ENCODE assay signal across 1 cellular context in genomic region chr1:107056426-107057196, GRCh38.
TF ChIP-seq lines count a peak whose summit lies in the region.

Gene PRMT6, plus strand, starts transcription at chr1:107056674. Its CDS starts 42 bp downstream, at chr1:107056716.

TF ChIP-seq in SK-N-SH, 30 proteins besides CTCF, POLR2A, EP300 and RAD21 (continued from another document):
- TF ChIP-seq IRF3 (IDR thresholded peaks at IDR 0.05; ENCODE audit: low read depth, low read length) (no peak), FOXM1 (IDR thresholded peaks at IDR 0.05; ENCODE audit: low read depth) (no peak), RXRA (IDR thresholded peaks at IDR 0.05; ENCODE audit: borderline replicate concordance, low read depth) (no peak), PBX3 (IDR thresholded peaks at IDR 0.05) (no peak), FOXJ3 (CRISPR knock-in tag; IDR thresholded peaks at IDR 0.05) (no peak), MXI1 (IDR thresholded peaks at IDR 0.05; ENCODE audit: low read depth, low read length) (peak; percentile 13; the same call in 1 of the 2 replicates), RCOR1 (IDR thresholded peaks at IDR 0.05; ENCODE audit: low read length) (no peak), ELF1 (IDR thresholded peaks at IDR 0.05) (peak; percentile 96), GABPA (IDR thresholded peaks at IDR 0.05; ENCODE audit: low read depth) (peak; percentile 77), YY1 (IDR thresholded peaks at IDR 0.05; ENCODE audit: low read depth) (peak; percentile 87)
- TF ChIP-seq, protein P1, sequence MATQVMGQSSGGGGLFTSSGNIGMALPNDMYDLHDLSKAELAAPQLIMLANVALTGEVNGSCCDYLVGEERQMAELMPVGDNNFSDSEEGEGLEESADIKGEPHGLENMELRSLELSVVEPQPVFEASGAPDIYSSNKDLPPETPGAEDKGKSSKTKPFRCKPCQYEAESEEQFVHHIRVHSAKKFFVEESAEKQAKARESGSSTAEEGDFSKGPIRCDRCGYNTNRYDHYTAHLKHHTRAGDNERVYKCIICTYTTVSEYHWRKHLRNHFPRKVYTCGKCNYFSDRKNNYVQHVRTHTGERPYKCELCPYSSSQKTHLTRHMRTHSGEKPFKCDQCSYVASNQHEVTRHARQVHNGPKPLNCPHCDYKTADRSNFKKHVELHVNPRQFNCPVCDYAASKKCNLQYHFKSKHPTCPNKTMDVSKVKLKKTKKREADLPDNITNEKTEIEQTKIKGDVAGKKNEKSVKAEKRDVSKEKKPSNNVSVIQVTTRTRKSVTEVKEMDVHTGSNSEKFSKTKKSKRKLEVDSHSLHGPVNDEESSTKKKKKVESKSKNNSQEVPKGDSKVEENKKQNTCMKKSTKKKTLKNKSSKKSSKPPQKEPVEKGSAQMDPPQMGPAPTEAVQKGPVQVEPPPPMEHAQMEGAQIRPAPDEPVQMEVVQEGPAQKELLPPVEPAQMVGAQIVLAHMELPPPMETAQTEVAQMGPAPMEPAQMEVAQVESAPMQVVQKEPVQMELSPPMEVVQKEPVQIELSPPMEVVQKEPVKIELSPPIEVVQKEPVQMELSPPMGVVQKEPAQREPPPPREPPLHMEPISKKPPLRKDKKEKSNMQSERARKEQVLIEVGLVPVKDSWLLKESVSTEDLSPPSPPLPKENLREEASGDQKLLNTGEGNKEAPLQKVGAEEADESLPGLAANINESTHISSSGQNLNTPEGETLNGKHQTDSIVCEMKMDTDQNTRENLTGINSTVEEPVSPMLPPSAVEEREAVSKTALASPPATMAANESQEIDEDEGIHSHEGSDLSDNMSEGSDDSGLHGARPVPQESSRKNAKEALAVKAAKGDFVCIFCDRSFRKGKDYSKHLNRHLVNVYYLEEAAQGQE (IDR thresholded peaks at IDR 0.05; ENCODE audit: low read depth, low read length) = no peak
TF ChIP-seq in SK-N-SH: peak in this region for 10.
